ENCODE assay signal across 11 cellular contexts in genomic region chr4:153538408-153539057, GRCh38.
A peak's percentile ranks its signal among the peaks of the same experiment; 100 is the strongest.
DNase-seq lines count a peak whose midpoint lies in the region; FAIRE-seq and TF ChIP-seq lines count a peak whose summit lies in the region.
"Had no signal": no experiment of that assay in that cellular context is flagged by ENCODE, and none has a peak within 500 bp of the region (broad histone marks: within the 10 kb centered on the region; RNA-seq: fewer than 3 reads in every experiment).

No MANE protein-coding gene starts in this region.

- intact Hi-C loops in testis (cut with DNase I; ENCODE audit: low total_unique reads) = no loop called here

- H3K27me3 ChIP-seq in mesendoderm (ENCODE audit: insufficient read depth, low read length, poor library complexity) (no peaks in the 10 kb centered on the region), testis (no peaks in the 10 kb centered on the region), HAP-1 (ENCODE audit: low read depth) (no peaks in the 10 kb centered on the region)

- H2BK120ac ChIP-seq in mesendoderm (ENCODE audit: low read depth, low read length) = no peak overlapping the region

- H3K18ac ChIP-seq in mesendoderm (ENCODE audit: low read length) = peak overlapping the region; percentile 40

- no peak overlapping the region for H2BK15ac ChIP-seq in mesendoderm (replicated peaks; ENCODE audit: low read depth)

- H3K36me3 ChIP-seq in mesendoderm (ENCODE audit: control insufficient read depth, insufficient read depth, low read length) = no peaks in the 10 kb centered on the region
- no peaks in the 10 kb centered on the region for H3K36me3 ChIP-seq in testis (ENCODE audit: low read depth, missing control alignments)
- H3K36me3 ChIP-seq in HAP-1 (replicated peaks) = no peaks in the 10 kb centered on the region

- peaks cover 5% of the 10 kb centered on the region for H3K4me1 ChIP-seq in mesendoderm (ENCODE audit: control insufficient read depth, low read depth, low read length)
- peaks cover 10% of the 10 kb centered on the region for H3K4me1 ChIP-seq in testis
- H3K4me1 ChIP-seq in HAP-1 = peaks cover 18% of the 10 kb centered on the region

- H3K27ac ChIP-seq in cingulate gyrus (ENCODE audit: low read depth, low read length) (peak overlapping the region; percentile 70), mesendoderm (ENCODE audit: low read depth, low read length) (no peak overlapping the region), testis (peak overlapping the region; percentile 48 to 71)

- no peak for FAIRE-seq in HTR-8/SVneo (lab: Jason Lieb, UNC)
- FAIRE-seq: endothelial cell of umbilical vein, GM18507 had no signal

- peaks cover 2% of the 10 kb centered on the region for H3K79me2 ChIP-seq in mesendoderm (ENCODE audit: control insufficient read depth, insufficient read depth, low read length)

- no peak overlapping the region for H3K4me2 ChIP-seq in mesendoderm (ENCODE audit: low read length)

- DNase-seq in NCI-H1694 treated with DMSO at 0.1 percent for 48 hours (lab: John Stamatoyannopoulos, UW) (peak; percentile 18), mesendoderm (no peak), testis (peak; percentile 33), erythroblast (lab: John Stamatoyannopoulos, UW) (no peak), HTR-8/SVneo (ENCODE audit: insufficient read length, low spot score) (no peak), HAP-1 (ENCODE audit: low spot score in 2 of 2) (no peak)
- no peak for DNase-seq in stimulated activated CD4-positive, alpha-beta T cell treated with anti-CD3 and anti-CD28 coated beads, Interleukin-2, amount 100 ng/mL, for 24 hours
- DNase-seq: NCI-H226 had no signal

- no peak overlapping the region for H2BK5ac ChIP-seq in mesendoderm (ENCODE audit: low read length)

- no peak overlapping the region for H3K56ac ChIP-seq in mesendoderm (ENCODE audit: low read length)

- H2AK5ac ChIP-seq in mesendoderm (ENCODE audit: low read length) = no peak overlapping the region

- no peak overlapping the region for H3K9ac ChIP-seq in mesendoderm (ENCODE audit: low read length)

- no peak overlapping the region for H3K23ac ChIP-seq in mesendoderm (ENCODE audit: low read length)

- H3K4me3 ChIP-seq in mesendoderm (ENCODE audit: low read length) (no peak overlapping the region), testis (no peak overlapping the region), HAP-1 (no peak overlapping the region)

- TF ChIP-seq POLR2A in testis (IDR thresholded peaks at IDR 0.05) (no peak), erythroblast (IDR thresholded peaks at IDR 0.05; ENCODE audit: low read length) (no peak)

- no peak for TF ChIP-seq CTCF in testis (IDR thresholded peaks at IDR 0.05)

- in situ Hi-C loops in HAP-1 (cut with MboI; ENCODE audit: low sequenced_read_pairs) = no loop called here

- H3K79me1 ChIP-seq in mesendoderm (ENCODE audit: low read length) = peaks cover 3% of the 10 kb centered on the region

- no peak overlapping the region for H3K4ac ChIP-seq in mesendoderm (ENCODE audit: low read depth, low read length)

- no CpG with 5 or more reads among the region's 15 CpGs for WGBS in mesendoderm (ENCODE audit: extremely low coverage, insufficient coverage, low lambda C conversion rate)
- 48 to 68% methylated on average over 15 of the region's 15 CpGs for WGBS in testis, 2 donors

- no peaks in the 10 kb centered on the region for H3K9me3 ChIP-seq in testis
- H3K9me3 ChIP-seq in HAP-1 = no peaks in the 10 kb centered on the region

- H4K8ac ChIP-seq in mesendoderm (ENCODE audit: low read depth, low read length) = no peak overlapping the region

- H4K5ac ChIP-seq in mesendoderm (ENCODE audit: low read length) = no peak overlapping the region

Comparison
In these comparisons a context has a peak if more than half of its experiments do, and no peak if none do; other contexts are left out.
1. DNase-seq: peak in NCI-H1694 treated with DMSO at 0.1 percent for 48 hours (single experiment) and testis (single experiment); none in mesendoderm (single experiment), erythroblast (0 of 2), HTR-8/SVneo (single experiment), HAP-1 (0 of 2) and stimulated activated CD4-positive, alpha-beta T cell treated with anti-CD3 and anti-CD28 coated beads, Interleukin-2, amount 100 ng/mL, for 24 hours (0 of 2).